In genomic region chr11:78417175-78417887, GRCh38 we compare ENCODE assay signal across 8 cellular contexts. TPM values are rescaled to one million over a fixed set of nuclear protein-coding genes. Genes with fewer than 3 reads are reported as not detected.
DNase-seq lines count a peak whose midpoint lies in the region; ATAC-seq, FAIRE-seq and TF ChIP-seq lines count a peak whose summit lies in the region.

TSS of gene GAB2 (minus strand) at chr11:78417820. CDS start at chr11:78417720, 100 bp downstream.

- peak within 1 kb of the TSS; percentile 92 for H3K27ac Mint-ChIP-seq in activated T-cell treated with anti-CD3 and anti-CD28 coated beads, Interleukin-2, amount 50 U/mL, for 72 hours
- peak within 1 kb of the TSS; percentile 29 for H3K27ac Mint-ChIP-seq in WTC11
- peak within 1 kb of the TSS; percentile 56 to 90 (median 85) for H3K27ac Mint-ChIP-seq in naive thymus-derived CD8-positive, alpha-beta T cell

- no peaks in the 10 kb centered on the region for H3K9me3 Mint-ChIP-seq in activated T-cell treated with anti-CD3 and anti-CD28 coated beads, Interleukin-2, amount 50 U/mL, for 72 hours
- no peaks in the 10 kb centered on the region for H3K9me3 Mint-ChIP-seq in WTC11
- no peaks in the 10 kb centered on the region for H3K9me3 Mint-ChIP-seq in naive thymus-derived CD8-positive, alpha-beta T cell

- peak within 1 kb of the TSS; percentile 69 to 89 for H3K4me3 ChIP-seq in esophagus (ENCODE audit: low read depth in 1 of 2, low read length in 2 of 2)

- peaks cover 33% of the 10 kb centered on the region for H3K27me3 Mint-ChIP-seq in activated T-cell treated with anti-CD3 and anti-CD28 coated beads, Interleukin-2, amount 50 U/mL, for 72 hours (ENCODE audit: low read depth)
- peaks cover 26% of the 10 kb centered on the region for H3K27me3 Mint-ChIP-seq in WTC11 (ENCODE audit: low read depth)
- H3K27me3 Mint-ChIP-seq in naive thymus-derived CD8-positive, alpha-beta T cell = peaks cover 13 to 39% (median 20%) of the 10 kb centered on the region in 5 donors

- peaks cover 0 to 2% of the 10 kb centered on the region in 2 donors for H3K36me3 ChIP-seq in esophagus (ENCODE audit: control insufficient read depth in 2 of 2, insufficient read depth in 2 of 2, low read length in 1 of 2)

- peaks cover 49% of the 10 kb centered on the region for H3K4me1 Mint-ChIP-seq in activated T-cell treated with anti-CD3 and anti-CD28 coated beads, Interleukin-2, amount 50 U/mL, for 72 hours (ENCODE audit: low read depth)
- H3K4me1 Mint-ChIP-seq in WTC11 = peaks cover 34% of the 10 kb centered on the region
- peaks cover 16 to 54% (median 18%) of the 10 kb centered on the region in 4 donors for H3K4me1 Mint-ChIP-seq in naive thymus-derived CD8-positive, alpha-beta T cell

- TF ChIP-seq CTCF in WTC11 (IDR thresholded peaks at IDR 0.05) = no peak
- no peak for TF ChIP-seq CTCF in D721Med (IDR thresholded peaks at IDR 0.05; ENCODE audit: insufficient read depth, missing control alignments)

- POLR2A ChIA-PET in WTC11 (lab: Charles Lee) = interaction anchor here (0.7 to 1.0 kb wide), 4 partner anchors 34 to 250 kb away, joined by 3 read pairs; partner anchors contain the start of genes KCTD21 and NARS2
- POLR2A ChIA-PET in naive thymus-derived CD8-positive, alpha-beta T cell (lab: Charles Lee) = interaction anchor here (0.5 to 3.6 kb wide), 4 partner anchors 157 to 338 kb away, joined by 3 to 15 read pairs (median 4); partner anchors contain the start of genes NARS2 and NDUFC2

- H3K4me3 Mint-ChIP-seq in activated T-cell treated with anti-CD3 and anti-CD28 coated beads, Interleukin-2, amount 50 U/mL, for 72 hours = peak within 1 kb of the TSS; percentile 97 to 98
- peak within 1 kb of the TSS; percentile 93 for H3K4me3 Mint-ChIP-seq in WTC11
- peak within 1 kb of the TSS; percentile 82 to 99 (median 92) for H3K4me3 Mint-ChIP-seq in naive thymus-derived CD8-positive, alpha-beta T cell

- H3K27me3 ChIP-seq in esophagus (ENCODE audit: control insufficient read depth in 1 of 2, insufficient read depth in 2 of 2, low read length in 2 of 2) = no peaks in the 10 kb centered on the region

- WGBS in esophagus, 2 donors = 0 to 1% methylated on average over 62 to 93 of the region's 93 CpGs

- H3K9me3 ChIP-seq in esophagus (ENCODE audit: control insufficient read depth in 2 of 2, insufficient read depth in 1 of 2, low read depth in 1 of 2, low read length in 1 of 2) = no peaks in the 10 kb centered on the region

- peaks cover 2 to 4% of the 10 kb centered on the region in 2 donors for H3K4me1 ChIP-seq in esophagus (ENCODE audit: control insufficient read depth in 2 of 2, insufficient read depth in 2 of 2, low read length in 1 of 2)

- no peak for FAIRE-seq in D721Med (lab: Jason Lieb, UNC)

- H3K27ac ChIP-seq in esophagus (ENCODE audit: low read depth in 2 of 2, low read length in 1 of 2) = peak within 1 kb of the TSS; percentile 93 to 96

- CTCF ChIA-PET in WTC11 (lab: Charles Lee) = interaction anchor here (0.7 to 4.0 kb wide), 7 partner anchors 15 to 229 kb away, joined by 4 to 33 read pairs (median 7); partner anchors contain the start of genes KCTD21 and USP35

- no peak for DNase-seq in activated T-cell treated with anti-CD3 and anti-CD28 coated beads, Interleukin-2, amount 50 U/mL, for 72 hours
- no peak for DNase-seq in activated T-cell treated with anti-CD3 and anti-CD28 coated beads, Interleukin-2, amount 50 U/mL, for 48 hours
- DNase-seq in WTC11 (ENCODE audit: low spot score) (peak; percentile 54), D721Med (ENCODE audit: insufficient read length, low spot score) (no peak), GDM1 (lab: John Stamatoyannopoulos, UW) (no peak)
- peak in 8 of 10 donors; percentile 14 to 65 (median 31) for DNase-seq in naive thymus-derived CD8-positive, alpha-beta T cell

- H3K36me3 Mint-ChIP-seq in activated T-cell treated with anti-CD3 and anti-CD28 coated beads, Interleukin-2, amount 50 U/mL, for 72 hours (ENCODE audit: insufficient read depth in 2 of 2) = peaks cover 3 to 5% of the 10 kb centered on the region in 2 donors
- H3K36me3 Mint-ChIP-seq in WTC11 = no peaks in the 10 kb centered on the region
- no peaks in the 10 kb centered on the region for H3K36me3 Mint-ChIP-seq in naive thymus-derived CD8-positive, alpha-beta T cell

- ATAC-seq in activated T-cell treated with anti-CD3 and anti-CD28 coated beads, Interleukin-2, amount 50 U/mL, for 72 hours (replicated peaks in 1 of 2) = peak in 1 of 2 donors; percentile 80
- ATAC-seq in HG03342 (IDR thresholded peaks at IDR 0.05; ENCODE audit: unreplicated experiment) (peak; percentile 12), WTC11 (peak; percentile 19)
- ATAC-seq in naive thymus-derived CD8-positive, alpha-beta T cell = peak; percentile 37 to 51

TF ChIP-seq in WTC11, 78 proteins besides CTCF, POLR2A, EP300 and RAD21:
- no peak for TF ChIP-seq MXD4 (CRISPR knock-in tag; IDR thresholded peaks at IDR 0.05; ENCODE audit: borderline replicate concordance)
- TF ChIP-seq SMAD4 (CRISPR knock-in tag; IDR thresholded peaks at IDR 0.05) = no peak
- no peak for TF ChIP-seq E2F1 (CRISPR knock-in tag; IDR thresholded peaks at IDR 0.05)
- no peak for TF ChIP-seq ERG (CRISPR knock-in tag; IDR thresholded peaks at IDR 0.05)
- no peak for TF ChIP-seq ZNF396 (CRISPR knock-in tag; IDR thresholded peaks at IDR 0.05; ENCODE audit: borderline replicate concordance)
- TF ChIP-seq E2F5 (CRISPR knock-in tag; IDR thresholded peaks at IDR 0.05) = 0 out of 2 replicates have a peak, but pooled peaks have one; percentile 12
- TF ChIP-seq ZNF263 (CRISPR knock-in tag; IDR thresholded peaks at IDR 0.05; ENCODE audit: low read depth) = no peak
- TF ChIP-seq SP1 (CRISPR knock-in tag; conservative IDR thresholded peaks at IDR 0.05) = 0 out of 2 replicates have a peak, but pooled peaks have one; percentile 1

RNA-seq across cellular contexts. Expression of gene GAB2, which starts in this region (rescaled TPM):
- 10 to 100 TPM; 48.0 to 51.7 TPM for total RNA-seq in activated T-cell treated with anti-CD3 and anti-CD28 coated beads, Interleukin-2, amount 50 U/mL, for 72 hours
- total RNA-seq in WTC11 (2021) = 8.5 to 10.6 TPM (median 9.7 TPM) in 3 replicates
- 1 to 10 TPM; 6.2 to 6.6 TPM for polyA plus RNA-seq in esophagus
- total RNA-seq in naive thymus-derived CD8-positive, alpha-beta T cell = 1 to 10 TPM; 1.8 to 3.0 TPM
- polyA plus RNA-seq in naive thymus-derived CD8-positive, alpha-beta T cell = under 1 TPM in 2 of 3 donors, not detected in 1; 0.16 to 0.23 TPM

Comparison
In these comparisons a context has a peak if more than half of its experiments do, and no peak if none do; other contexts are left out.
1. RNA of gene GAB2 (polyA plus RNA-seq): 6.2 to 6.6 TPM in esophagus; 0.16 to 0.23 TPM in naive thymus-derived CD8-positive, alpha-beta T cell; every median in the first group is over 4 times any median in the second.
2. DNase-seq: peak in WTC11 (single experiment) and naive thymus-derived CD8-positive, alpha-beta T cell (8 of 10); none in activated T-cell treated with anti-CD3 and anti-CD28 coated beads, Interleukin-2, amount 50 U/mL, for 72 hours (0 of 2), activated T-cell treated with anti-CD3 and anti-CD28 coated beads, Interleukin-2, amount 50 U/mL, for 48 hours (0 of 2), D721Med (single experiment) and GDM1 (single experiment).
3. H3K27ac Mint-ChIP-seq: peak in every context shown above with its lines; median percentile 92 in activated T-cell treated with anti-CD3 and anti-CD28 coated beads, Interleukin-2, amount 50 U/mL, for 72 hours; 85 in naive thymus-derived CD8-positive, alpha-beta T cell; 29 in WTC11.
4. Peak in every context shown above with its lines, with median percentiles within 50 percentile points of each other: H3K4me3 Mint-ChIP-seq.